Comparison of ENCODE assay signal across 11 cellular contexts in genomic region chr6:165615629-165616028, GRCh38. TPM values are rescaled to one million over a fixed set of nuclear protein-coding genes. Genes with fewer than 3 reads are reported as not detected.
DNase-seq lines count a peak whose midpoint lies in the region; ATAC-seq and TF ChIP-seq lines count a peak whose summit lies in the region.
"Had no signal": no experiment of that assay in that cellular context is flagged by ENCODE, and none has a peak within 500 bp of the region (broad histone marks: within the 10 kb centered on the region; RNA-seq: fewer than 3 reads in every experiment).

No MANE protein-coding gene starts in this region.

- ATAC-seq in GM18861 (IDR thresholded peaks at IDR 0.05; ENCODE audit: unreplicated experiment) (peak; percentile 72), HG03432 (IDR thresholded peaks at IDR 0.05; ENCODE audit: unreplicated experiment) (peak; percentile 75), gastrocnemius medialis (peak; percentile 68 to 75), HG02571 (IDR thresholded peaks at IDR 0.05; ENCODE audit: unreplicated experiment) (no peak)

- in situ Hi-C loops in gastrocnemius medialis (cut with MboI; ENCODE audit: low sequenced_read_pairs in 4 of 4), result no loop called here
- in situ Hi-C loops in G401 (cut with HindIII; ENCODE audit: low sequenced_read_pairs), result no loop called here

- no peaks in the 10 kb centered on the region for H3K4me1 ChIP-seq in gastrocnemius medialis

- intact Hi-C loops in gastrocnemius medialis (cut with DNase I; ENCODE audit: low total_unique reads), result no loop called here

- H3K4me3 ChIP-seq in fibroblast of pulmonary artery (replicated peaks; ENCODE audit: low read depth, low read length) (peak overlapping the region; percentile 50), gastrocnemius medialis (peak overlapping the region; percentile 7 to 39 (median 22))

- DNase-seq in fibroblast of pulmonary artery (ENCODE audit: low read depth), result peak; percentile 86
- DNase-seq in gastrocnemius medialis, result no peak
- no peak for DNase-seq in stimulated activated CD4-positive, alpha-beta T cell treated with anti-CD3 and anti-CD28 coated beads, Interleukin-2, amount 100 ng/mL, for 48 hours
- no peak for DNase-seq in DMS153 treated with DMSO at 0.1 percent for 48 hours (lab: John Stamatoyannopoulos, UW; ENCODE audit: unreplicated experiment)
- no peak for DNase-seq in G401 (ENCODE audit: low spot score)
- DNase-seq: NCI-H524; stimulated activated CD4-positive, alpha-beta T cell treated with anti-CD3 and anti-CD28 coated beads, Interleukin-15, amount 100 ng/mL, for 24 hours had no signal

- H3K27ac ChIP-seq in gastrocnemius medialis, result peak overlapping the region in 2 of 4 donors; percentile 28 to 40

- H3K36me3 ChIP-seq in gastrocnemius medialis, result no peaks in the 10 kb centered on the region

- no peak for TF ChIP-seq CTCF in fibroblast of pulmonary artery (IDR thresholded peaks at IDR 0.05; ENCODE audit: low read length, missing control alignments)
- no peak for TF ChIP-seq CTCF in gastrocnemius medialis (IDR thresholded peaks at IDR 0.05 in 4 of 5, conservative IDR thresholded peaks at IDR 0.05 in 1 of 5)

- no peaks in the 10 kb centered on the region for H3K27me3 ChIP-seq in gastrocnemius medialis

- no peaks in the 10 kb centered on the region for H3K9me3 ChIP-seq in gastrocnemius medialis

- TF ChIP-seq POLR2A in gastrocnemius medialis (IDR thresholded peaks at IDR 0.05), result no peak

RNA-seq across cellular contexts. Expression of gene PDE10A, which starts 47.4 kb away (rescaled TPM):
- 1 to 10 TPM in 3 of 4 donors, under 1 TPM in 1; 0.24 to 1.5 (median 1.2) TPM for total RNA-seq in gastrocnemius medialis
- not detected in 2 replicates for total RNA-seq in G401 (2014; rRNA removed; shearing (Covaris generic))
- total RNA-seq: activated T-helper 1 cell treated with anti-CD3 and anti-CD28 coated beads, Interleukin-12 subunit alpha, Interleukin-12 subunit beta, Interleukin-2, Interleukin-4 antibody, amounts not matched to agents 30 ng/mL and 10 ng/mL and 1 ng/mL, durations not matched to agents 14 hours and 24 hours and 36 hours had no signal
